In genomic region chr14:26730929-26731618, GRCh38 we compare ENCODE assay signal across 9 cellular contexts.
A peak's percentile ranks its signal among the peaks of the same experiment; 100 is the strongest.
DNase-seq lines count a peak whose midpoint lies in the region; ATAC-seq and TF ChIP-seq lines count a peak whose summit lies in the region.
"Had no signal": no experiment of that assay in that cellular context is flagged by ENCODE, and none has a peak within 500 bp of the region (broad histone marks: within the 10 kb centered on the region; RNA-seq: fewer than 3 reads in every experiment).

No MANE protein-coding gene starts in this region.

- 27% methylated on average over 4 of the region's 4 CpGs for WGBS in SK-N-SH (ENCODE audit: low lambda C conversion rate)

- no peak overlapping the region for H3K4me2 ChIP-seq in SK-N-SH

- H3K9ac ChIP-seq in SK-N-SH, result no peak overlapping the region

- no peak for ATAC-seq in GM18907 (IDR thresholded peaks at IDR 0.05; ENCODE audit: unreplicated experiment)
- no peak for ATAC-seq in GM21786 (IDR thresholded peaks at IDR 0.05; ENCODE audit: unreplicated experiment)
- ATAC-seq in HG02588 (IDR thresholded peaks at IDR 0.05; ENCODE audit: unreplicated experiment), result no peak

- no peaks in the 10 kb centered on the region for H3K9me3 ChIP-seq in AG04450 (ENCODE audit: control insufficient read depth, insufficient read depth, low read length)
- H3K9me3 ChIP-seq in SK-N-SH, result no peaks in the 10 kb centered on the region

- TF ChIP-seq RAD21 in SK-N-SH (IDR thresholded peaks at IDR 0.05; ENCODE audit: low read length), result peak; percentile 60

- H3K4me3 ChIP-seq in AG04450 (ENCODE audit: low read depth, low read length), result no peak overlapping the region
- no peak overlapping the region for H3K4me3 ChIP-seq in SK-N-SH (ENCODE audit: low read depth in 2 of 2, low read length in 1 of 2)

- H3K27ac ChIP-seq in AG04450 (ENCODE audit: low read depth, low read length) (no peak overlapping the region), SK-N-SH (ENCODE audit: low read depth in 2 of 2, low read length in 1 of 2) (no peak overlapping the region)
- H3K27ac ChIP-seq: HL-60 had no signal

- DNase-seq in AG04450 (ENCODE audit: low read depth, low spot score) (no peak), HK-2 (ENCODE audit: unreplicated experiment) (peak; percentile 11), SK-N-SH (peak; percentile 15), iPS-NIHi7 (ENCODE audit: extremely low spot score) (peak; percentile 71), NCI-H446 treated with DMSO at 0.1 percent for 48 hours (lab: John Stamatoyannopoulos, UW) (no peak)

- no peaks in the 10 kb centered on the region for H3K79me2 ChIP-seq in SK-N-SH (ENCODE audit: insufficient read depth)

- no peaks in the 10 kb centered on the region for H3K4me1 ChIP-seq in SK-N-SH (ENCODE audit: control insufficient read depth in 1 of 2, insufficient read depth in 2 of 2, low read depth in 1 of 2, low read length in 1 of 2)

- H3K27me3 ChIP-seq in AG04450 (ENCODE audit: control insufficient read depth, insufficient read depth, low read length) (no peaks in the 10 kb centered on the region), SK-N-SH (ENCODE audit: insufficient read depth) (no peaks in the 10 kb centered on the region)

- no peaks in the 10 kb centered on the region for H3K9me2 ChIP-seq in SK-N-SH

- TF ChIP-seq CTCF in AG04450 (IDR thresholded peaks at IDR 0.05; ENCODE audit: low read depth, low read length) (peak; percentile 40), SK-N-SH (IDR thresholded peaks at IDR 0.05) (peak; percentile 56)

- no peaks in the 10 kb centered on the region for H3F3A ChIP-seq in SK-N-SH (replicated peaks; ENCODE audit: insufficient read depth)

- H4K20me1 ChIP-seq in SK-N-SH (ENCODE audit: insufficient read depth), result no peaks in the 10 kb centered on the region

- H2AFZ ChIP-seq in SK-N-SH (ENCODE audit: low read depth), result no peak overlapping the region

- no peak for TF ChIP-seq EP300 in SK-N-SH (IDR thresholded peaks at IDR 0.05; ENCODE audit: borderline replicate concordance in 1 of 2, low read depth in 1 of 2, low read length in 1 of 2)

- POLR2A ChIA-PET in AG04450 (lab: Yijun Ruan, JAX) (no interaction called here), SK-N-SH (lab: Yijun Ruan, JAX) (no interaction called here)

- H3K36me3 ChIP-seq in SK-N-SH (replicated peaks in 1 of 2; ENCODE audit: control insufficient read depth in 1 of 2, insufficient read depth in 2 of 2, low read length in 1 of 2), result no peaks in the 10 kb centered on the region

- CTCF ChIA-PET in AG04450 (lab: Charles Lee) (no interaction called here), SK-N-SH (lab: Yijun Ruan, JAX) (interaction anchor here (0.6 to 5.2 kb wide), 11 partner anchors 9 to 564 kb away, joined by 3 to 28 read pairs (median 3); no protein-coding TSS in a partner anchor)

TF ChIP-seq in SK-N-SH, 30 proteins besides CTCF, POLR2A, EP300 and RAD21:
- TF ChIP-seq PBX3 (IDR thresholded peaks at IDR 0.05) (no peak), ELF1 (IDR thresholded peaks at IDR 0.05) (no peak), SMC3 (IDR thresholded peaks at IDR 0.05; ENCODE audit: low read depth, low read length) (peak; percentile 49)

Comparison
In these comparisons a context has a peak if more than half of its experiments do, and no peak if none do; other contexts are left out.
1. DNase-seq: peak in HK-2 (single experiment), SK-N-SH (single experiment) and iPS-NIHi7 (single experiment); none in AG04450 (single experiment) and NCI-H446 treated with DMSO at 0.1 percent for 48 hours (single experiment).